8 cellular contexts compared by ENCODE assay signal in the genomic region with DNA sequence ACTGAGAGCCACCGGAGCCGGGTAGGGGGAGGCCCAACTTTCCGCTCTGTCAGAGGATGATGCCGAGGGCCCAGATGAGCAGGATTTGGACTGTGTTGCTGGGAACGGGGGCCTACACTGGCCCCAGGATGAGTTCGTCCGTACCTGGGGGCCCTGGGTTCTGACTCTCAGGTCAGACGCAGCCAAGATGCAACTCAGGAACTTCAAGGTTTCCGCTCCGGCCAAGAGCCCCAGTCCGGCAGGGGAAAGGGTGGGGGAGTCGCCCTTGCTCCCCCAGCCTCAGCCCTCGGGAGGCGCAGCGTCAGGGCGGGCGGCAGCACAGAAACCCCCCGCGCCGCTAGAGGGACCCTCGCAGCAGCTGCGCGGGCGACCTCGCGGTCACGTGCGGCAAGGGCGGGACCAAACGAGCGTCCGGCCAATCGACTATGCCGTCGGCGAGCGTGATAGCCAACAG. TPM values are rescaled to one million over a fixed set of nuclear protein-coding genes. Genes with fewer than 3 reads are reported as not detected.
A peak's percentile ranks its signal among the peaks of the same experiment; 100 is the strongest.
DNase-seq lines count a peak whose midpoint lies in the region; ATAC-seq and TF ChIP-seq lines count a peak whose summit lies in the region.

No MANE protein-coding gene starts in this region.

- no peaks in the 10 kb centered on the region for H3K27me3 Mint-ChIP-seq in neural crest cell (ENCODE audit: low read depth)

- no peaks in the 10 kb centered on the region for H3K9me3 Mint-ChIP-seq in neural crest cell

- in situ Hi-C loops in Caki2 (cut with HindIII; ENCODE audit: low pct_unique_long_range_greater_than_20kb, low sequenced_read_pairs), result no loop called here

- peak overlapping the region; percentile 59 to 90 for H3K4me3 ChIP-seq in foreskin fibroblast (ENCODE audit: low read depth in 1 of 2, low read length in 2 of 2)

- H3K36me3 Mint-ChIP-seq in neural crest cell (ENCODE audit: low read depth), result peaks cover 13% of the 10 kb centered on the region

- peak; percentile 82 for DNase-seq in Caki2 (ENCODE audit: low read depth)
- peak; percentile 71 for DNase-seq in HS-5 (ENCODE audit: low read depth)
- DNase-seq in OCI-M2 (lab: John Stamatoyannopoulos, UW; ENCODE audit: unreplicated experiment), result peak; percentile 42
- peak; percentile 78 for DNase-seq in activated gamma-delta T cell (lab: John Stamatoyannopoulos, UW)
- peak; percentile 87 to 96 for DNase-seq in foreskin fibroblast
- DNase-seq in neural crest cell (ENCODE audit: low read depth, low spot score), result peak; percentile 92
- peak; percentile 93 for DNase-seq in superior temporal gyrus (ENCODE audit: extremely low spot score)

- peak overlapping the region; percentile 91 for H3K4me3 Mint-ChIP-seq in neural crest cell

- H3K4me1 Mint-ChIP-seq in neural crest cell, result peaks cover 21% of the 10 kb centered on the region

- peak overlapping the region; percentile 99 for H3K27ac Mint-ChIP-seq in neural crest cell (ENCODE audit: unreplicated experiment)

- TF ChIP-seq CTCF in foreskin fibroblast (IDR thresholded peaks at IDR 0.05; ENCODE audit: low read depth, low read length) (no peak), neural crest cell (conservative IDR thresholded peaks at IDR 0.05) (no peak)

- ATAC-seq in GM21367 (IDR thresholded peaks at IDR 0.05; ENCODE audit: unreplicated experiment), result peak; percentile 64

RNA-seq across cellular contexts. Expression of a gene that starts 0.2 kb away (rescaled TPM):
- 118 and 140 TPM in 2 replicates for total RNA-seq in Caki2 (2014; rRNA removed; shearing (Covaris generic); ENCODE audit: low replicate concordance)
- total RNA-seq in neural crest cell, result 112 and 117 TPM in 2 replicates

RNA-seq across cellular contexts. Expression of a gene that starts 13.5 kb away (rescaled TPM):
- total RNA-seq in Caki2 (2014; rRNA removed; shearing (Covaris generic); ENCODE audit: low replicate concordance), result 14.2 and 16.8 TPM in 2 replicates
- 31.7 and 36.5 TPM in 2 replicates for total RNA-seq in neural crest cell

RNA-seq across cellular contexts. Expression of a gene that starts 16.9 kb away (rescaled TPM):
- total RNA-seq in Caki2 (2014; rRNA removed; shearing (Covaris generic); ENCODE audit: low replicate concordance), result 2.3 TPM in 1 of 2 replicates, not detected in the other
- 0.21 and 0.30 TPM in 2 replicates for total RNA-seq in neural crest cell

RNA-seq across cellular contexts. Expression of a gene that starts 27.3 kb away (rescaled TPM):
- total RNA-seq in Caki2 (2014; rRNA removed; shearing (Covaris generic); ENCODE audit: low replicate concordance), result 63.6 and 72.7 TPM in 2 replicates
- 32.3 and 32.7 TPM in 2 replicates for total RNA-seq in neural crest cell

RNA-seq across cellular contexts. Expression of a gene that starts 41.8 kb away (rescaled TPM):
- total RNA-seq in Caki2 (2014; rRNA removed; shearing (Covaris generic); ENCODE audit: low replicate concordance), result 0.38 TPM in 1 of 2 replicates, not detected in the other
- total RNA-seq in neural crest cell, result not detected in 2 replicates

Comparison
In these comparisons a context has a peak if more than half of its experiments do, and no peak if none do; other contexts are left out.
1. Peak in every context shown above with its lines: DNase-seq, ATAC-seq and H3K4me3 ChIP-seq.
2. DNase-seq: peak in every context shown above with its lines; median percentile 93 in superior temporal gyrus; 92 in neural crest cell; 92 in foreskin fibroblast; 82 in Caki2; 78 in activated gamma-delta T cell; 71 in HS-5; 42 in OCI-M2.